ENCODE assay signal across 31 cellular contexts in genomic region chr15:58087870-58088269, GRCh38. TPM values are rescaled to one million over a fixed set of nuclear protein-coding genes. Genes with fewer than 3 reads are reported as not detected.
"Had no signal": no experiment of that assay in that cellular context is flagged by ENCODE, and none has a peak within 500 bp of the region (broad histone marks: within the 10 kb centered on the region; RNA-seq: fewer than 3 reads in every experiment).

No MANE protein-coding gene starts in this region.

- DNase-seq: activated CD4-positive, alpha-beta memory T cell treated with anti-CD3 and anti-CD28 coated beads, Interleukin-2, amount 10 ng/mL, durations not matched to agents 7 days and 5 days; activated CD4-positive, alpha-beta T cell treated with anti-CD3 and anti-CD28 coated beads for 36 hours; activated CD4-positive, alpha-beta T cell treated with anti-CD3 and anti-CD28 coated beads, Interleukin-2, amount 50 U/mL, for 1 hour; activated gamma-delta T cell; activated naive CD4-positive, alpha-beta T cell treated with anti-CD3 and anti-CD28 coated beads for 36 hours; activated naive CD8-positive, alpha-beta T cell treated with anti-CD3 and anti-CD28 coated beads, Interleukin-2, amount 10 ng/mL, durations not matched to agents 7 days and 5 days; activated T-cell treated with anti-CD3 and anti-CD28 coated beads for 4 hours; activated T-cell treated with anti-CD3 and anti-CD28 coated beads, Interleukin-2, amount 50 U/mL, for 48 hours; central memory CD4-positive, alpha-beta T cell; MG63; NCI-H1092 treated with DMSO at 0.1 percent for 48 hours; NCI-H1417 treated with DMSO at 0.1 percent for 48 hours; NCI-H1694; NCI-H2029 treated with DMSO at 0.1 percent for 48 hours; NCI-H345; NCI-H510A treated with DMSO at 0.1 percent for 48 hours; NCI-H69; NK-92 treated with Interleukin-12 subunit alpha and Interleukin-12 subunit beta, amount 100 ng/mL, for 24 hours; PC-3; SHP77; T-helper 1 cell; WERI-Rb-1 had no signal

- H3K4me3 ChIP-seq: ascending aorta, body of pancreas, MG63, SJSA1 had no signal

- ATAC-seq: activated CD4-positive, alpha-beta T cell treated with anti-CD3 and anti-CD28 coated beads for 36 hours; activated T-helper 17 cell treated with anti-CD3 and anti-CD28 coated beads, Interleukin-2, amount 50 U/mL, for 72 hours; body of pancreas; PC-3; SK-N-SH treated with all-trans-retinoic acid at 6 μM for 48 hours had no signal

- H3K27me3 ChIP-seq: ascending aorta, body of pancreas, MG63 had no signal

- FAIRE-seq: bronchial epithelial cell, RCC 7860 had no signal

- H3K36me3 ChIP-seq: ascending aorta, MG63, SJSA1, WERI-Rb-1 had no signal

- H3K4me1 ChIP-seq: ascending aorta, body of pancreas, SJSA1 had no signal

- H3K9me3 ChIP-seq: ascending aorta, body of pancreas, MG63, SJSA1 had no signal

- H3K27ac ChIP-seq: ascending aorta, body of pancreas, SJSA1, WERI-Rb-1 had no signal

RNA-seq across cellular contexts. Expression of gene ALDH1A2, which starts 22.4 kb away (rescaled TPM):
- total RNA-seq: activated CD4-positive, alpha-beta T cell treated with anti-CD3 and anti-CD28 coated beads for 36 hours; activated naive CD4-positive, alpha-beta T cell treated with anti-CD3 and anti-CD28 coated beads for 36 hours; chondrocyte; SJSA1; T-helper 2 cell treated with Interferon-gamma antibody and Interleukin-4, amounts not matched to agents 100 ng/mL and 5 ng/mL, for 36 hours had no signal

RNA-seq across cellular contexts. Expression of gene AQP9, which starts 50.3 kb away (rescaled TPM):
- total RNA-seq: activated CD4-positive, alpha-beta memory T cell treated with anti-CD3 and anti-CD28 coated beads, Interleukin-2, amount 10 ng/mL, durations not matched to agents 7 days and 5 days; activated naive CD4-positive, alpha-beta T cell treated with anti-CD3 and anti-CD28 coated beads for 36 hours; activated T-helper 17 cell treated with anti-CD3 and anti-CD28 coated beads, Interleukin-2, amount 50 U/mL, for 72 hours; bronchial epithelial cell; chondrocyte; PC-3; SJSA1; T-helper 2 cell treated with Interferon-gamma antibody and Interleukin-4, amounts not matched to agents 100 ng/mL and 5 ng/mL, for 36 hours had no signal
